ENCODE assay signal across 11 cellular contexts in genomic region chr9:109399258-109399767, GRCh38.
DNase-seq lines count a peak whose midpoint lies in the region; ATAC-seq, FAIRE-seq and TF ChIP-seq lines count a peak whose summit lies in the region.
"Had no signal": no experiment of that assay in that cellular context is flagged by ENCODE, and none has a peak within 500 bp of the region (broad histone marks: within the 10 kb centered on the region; RNA-seq: fewer than 3 reads in every experiment).

No MANE protein-coding gene starts in this region.

- no peak for TF ChIP-seq POLR2A in GM12892 (IDR thresholded peaks at IDR 0.05; ENCODE audit: low read depth, low read length)

- WGBS in psoas muscle, 3 donors = 60 to 77% (median 73%) methylated on average over 6 of the region's 6 CpGs

- no peaks in the 10 kb centered on the region for H3K9me3 ChIP-seq in psoas muscle

- intact Hi-C loops in psoas muscle (cut with DNase I) = no loop called here

- H3K4me1 ChIP-seq in psoas muscle = no peaks in the 10 kb centered on the region

- FAIRE-seq in GM12892 (lab: Jason Lieb, UNC) = peak; percentile 88
- FAIRE-seq: endometrium had no signal

- H3K36me3 ChIP-seq in psoas muscle (ENCODE audit: insufficient read depth in 1 of 2, low read depth in 1 of 2) (peaks cover 0 to 94% of the 10 kb centered on the region in 2 donors), brain microvascular endothelial cell (replicated peaks) (peaks cover 3% of the 10 kb centered on the region)

- H3K4me3 ChIP-seq in psoas muscle (no peak overlapping the region), brain microvascular endothelial cell (ENCODE audit: low read depth, low read length) (no peak overlapping the region)

- H3K27ac ChIP-seq in psoas muscle (no peak overlapping the region), brain microvascular endothelial cell (no peak overlapping the region)

- DNase-seq in GM12892 (ENCODE audit: insufficient read length) (no peak), psoas muscle (no peak), mesenteric fat pad (ENCODE audit: low spot score) (no peak), AG08396 (ENCODE audit: low spot score) (no peak), brain microvascular endothelial cell (no peak)
- DNase-seq: stimulated activated CD4-positive, alpha-beta T cell treated with anti-CD3 and anti-CD28 coated beads, Interleukin-2, amount 100 ng/mL, for 48 hours; trophoblast cell had no signal

- TF ChIP-seq CTCF in psoas muscle (IDR thresholded peaks at IDR 0.05) (no peak), brain microvascular endothelial cell (IDR thresholded peaks at IDR 0.05; ENCODE audit: low read depth, low read length, missing control alignments) (no peak)

- ATAC-seq in GM19043 (IDR thresholded peaks at IDR 0.05; ENCODE audit: low read depth, unreplicated experiment) (peak; percentile 67), HG02759 (IDR thresholded peaks at IDR 0.05; ENCODE audit: unreplicated experiment) (peak; percentile 86), HG03520 (IDR thresholded peaks at IDR 0.05; ENCODE audit: unreplicated experiment) (peak; percentile 68), psoas muscle (no peak)

- H3K27me3 ChIP-seq in psoas muscle (ENCODE audit: insufficient read depth in 3 of 3, low read length in 2 of 3) (no peaks in the 10 kb centered on the region), brain microvascular endothelial cell (replicated peaks) (no peaks in the 10 kb centered on the region)

- in situ Hi-C loops in brain microvascular endothelial cell (cut with HindIII; ENCODE audit: low pct_ligation_motif_present, low sequenced_read_pairs) = no loop called here

Comparison
In these comparisons a context has a peak if more than half of its experiments do, and no peak if none do; other contexts are left out.
1. ATAC-seq: peak in GM19043 (single experiment), HG02759 (single experiment) and HG03520 (single experiment); none in psoas muscle (0 of 4).